Comparison of ENCODE assay signal across 26 cellular contexts in genomic region chr16:14211856-14212543, GRCh38.
"Had no signal": no experiment of that assay in that cellular context is flagged by ENCODE, and none has a peak within 500 bp of the region (broad histone marks: within the 10 kb centered on the region; RNA-seq: fewer than 3 reads in every experiment).

No MANE protein-coding gene starts in this region.

- H3K27ac ChIP-seq: ascending aorta, breast epithelium, coronary artery, dorsolateral prefrontal cortex, epithelial cell of prostate, esophagus squamous epithelium, VCaP had no signal

- DNase-seq: activated CD4-positive, alpha-beta T cell treated with anti-CD3 and anti-CD28 coated beads for 1 hour; activated CD4-positive, alpha-beta T cell treated with anti-CD3 and anti-CD28 coated beads for 48 hours; activated CD4-positive, alpha-beta T cell treated with anti-CD3 and anti-CD28 coated beads, Interleukin-2, amount 50 U/mL, for 1 hour; activated CD4-positive, alpha-beta T cell treated with anti-CD3 and anti-CD28 coated beads, Interleukin-2, amount 50 U/mL, for 48 hours; activated CD8-positive, alpha-beta memory T cell treated with anti-CD3 and anti-CD28 coated beads, Interleukin-2, amount 10 ng/mL, durations not matched to agents 7 days and 5 days; activated CD8-positive, alpha-beta memory T cell treated with anti-CD3 and anti-CD28 coated beads, Interleukin-2, amount 50 U/mL, for 4 hours; activated CD8-positive, alpha-beta T cell treated with anti-CD3 and anti-CD28 coated beads for 36 hours; activated gamma-delta T cell; activated naive CD4-positive, alpha-beta T cell; activated naive CD4-positive, alpha-beta T cell treated with anti-CD3 and anti-CD28 coated beads, Interleukin-2, amount 10 ng/mL, durations not matched to agents 7 days and 5 days; activated naive CD8-positive, alpha-beta T cell treated with anti-CD3 and anti-CD28 coated beads, Interleukin-2, amount 10 ng/mL, durations not matched to agents 7 days and 5 days; activated T-cell treated with anti-CD3 and anti-CD28 coated beads, Interleukin-2, amount 50 U/mL, for 1 hour; activated T-cell treated with anti-CD3 and anti-CD28 coated beads, Interleukin-2, amount 50 U/mL, for 72 hours; dorsolateral prefrontal cortex; effector memory CD4-positive, alpha-beta T cell; endodermal cell; esophagus squamous epithelium; head of caudate nucleus; T-helper 2 cell had no signal

- H3K4me1 ChIP-seq: ascending aorta, breast epithelium, esophagus squamous epithelium had no signal

- H3K4me3 ChIP-seq: ascending aorta, breast epithelium, coronary artery, dorsolateral prefrontal cortex, esophagus squamous epithelium had no signal

- ATAC-seq: activated CD8-positive, alpha-beta memory T cell treated with anti-CD3 and anti-CD28 coated beads, Interleukin-2, amount 10 ng/mL, durations not matched to agents 7 days and 5 days; activated CD8-positive, alpha-beta T cell treated with anti-CD3 and anti-CD28 coated beads for 36 hours; activated naive CD4-positive, alpha-beta T cell treated with anti-CD3 and anti-CD28 coated beads, Interleukin-2, amount 50 U/mL, for 72 hours; activated T-cell treated with anti-CD3 and anti-CD28 coated beads, Interleukin-2, amount 50 U/mL, for 72 hours; WTC11 had no signal

- H3K9me3 ChIP-seq: ascending aorta, breast epithelium, esophagus squamous epithelium had no signal

- H3K27me3 ChIP-seq: ascending aorta, breast epithelium, dorsolateral prefrontal cortex, esophagus squamous epithelium had no signal
